Comparison of ENCODE assay signal across 16 cellular contexts in genomic region chr4:114512595-114513295, GRCh38.
DNase-seq lines count a peak whose midpoint lies in the region; ATAC-seq and TF ChIP-seq lines count a peak whose summit lies in the region.
"Had no signal": no experiment of that assay in that cellular context is flagged by ENCODE, and none has a peak within 500 bp of the region (broad histone marks: within the 10 kb centered on the region; RNA-seq: fewer than 3 reads in every experiment).

No MANE protein-coding gene starts in this region.

- peaks cover 0 to 5% (median 0%) of the 10 kb centered on the region in 45 donors for H3K27me3 ChIP-seq in dorsolateral prefrontal cortex

- peak; percentile 57 for ATAC-seq in esophagus mucosa
- no peak for ATAC-seq in Right ventricle myocardium inferior
- ATAC-seq: CD8-positive, alpha-beta T cell; HCT116; K562 had no signal

- H3K4me3 ChIP-seq in dorsolateral prefrontal cortex: peak overlapping the region in 1 of 59 donors; percentile 9
- H3K4me3 ChIP-seq: K562 had no signal

- intact Hi-C loops in dorsolateral prefrontal cortex (cut with DNase I): loop anchor here in 1 of 2 donors (10.0 kb wide), 1 partner anchor 182 kb away; no protein-coding TSS in a partner anchor
- intact Hi-C loops in Right ventricle myocardium inferior (cut with DNase I): no loop called here

- TF ChIP-seq CTCF in dorsolateral prefrontal cortex (IDR thresholded peaks at IDR 0.05 in 54 of 56, conservative IDR thresholded peaks at IDR 0.05 in 2 of 56; ENCODE audit: low read depth in 1 of 56, partially characterized antibody in 56 of 56): no peak

- DNase-seq in ELR (ENCODE audit: low read depth) (peak; percentile 27), NCI-H69 (lab: John Stamatoyannopoulos, UW) (peak; percentile 20), renal cortical epithelial cell (ENCODE audit: low read depth) (peak; percentile 66), dorsolateral prefrontal cortex (no peak), AG20443 (ENCODE audit: low spot score) (no peak), Right ventricle myocardium inferior (ENCODE audit: missing footprints) (no peak)
- DNase-seq: CD8-positive, alpha-beta T cell; DMS 273 treated with DMSO at 0.1 percent for 48 hours; NCI-H1092 treated with DMSO at 0.1 percent for 48 hours; NCI-H187; NCI-H446; NCI-H748 treated with DMSO at 0.1 percent for 48 hours; SHP77 treated with DMSO at 0.1 percent for 48 hours had no signal

- H3K27ac ChIP-seq in dorsolateral prefrontal cortex: peak overlapping the region in 3 of 59 donors; percentile 4 to 35 (median 4)

Comparison
In these comparisons a context has a peak if more than half of its experiments do, and no peak if none do; other contexts are left out.
1. DNase-seq: peak in ELR (single experiment), NCI-H69 (single experiment) and renal cortical epithelial cell (single experiment); none in dorsolateral prefrontal cortex (0 of 10), AG20443 (single experiment) and Right ventricle myocardium inferior (single experiment).